In the genomic region with DNA sequence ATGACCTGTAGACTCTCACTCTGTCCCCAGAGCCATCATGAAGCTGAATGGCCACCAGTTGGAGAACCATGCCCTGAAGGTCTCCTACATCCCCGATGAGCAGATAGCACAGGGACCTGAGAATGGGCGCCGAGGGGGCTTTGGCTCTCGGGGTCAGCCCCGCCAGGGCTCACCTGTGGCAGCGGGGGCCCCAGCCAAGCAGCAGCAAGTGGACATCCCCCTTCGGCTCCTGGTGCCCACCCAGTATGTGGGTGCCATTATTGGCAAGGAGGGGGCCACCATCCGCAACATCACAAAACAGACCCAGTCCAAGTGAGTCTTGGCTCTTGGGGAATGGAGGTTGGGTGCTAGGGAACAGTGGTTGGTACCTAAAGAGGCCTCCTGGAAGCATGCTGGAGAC, we compare ENCODE assay signal across 1 cellular context.
TF ChIP-seq lines count a peak whose summit lies in the region.

No MANE protein-coding gene starts in this region.

TF ChIP-seq in HepG2, 621 proteins besides CTCF, POLR2A, EP300 and RAD21 (continued from another document):
- TF ChIP-seq ZBTB4 (CRISPR knock-in tag; IDR thresholded peaks at IDR 0.05; ENCODE audit: borderline replicate concordance) (no peak), RBFOX2 (IDR thresholded peaks at IDR 0.05; ENCODE audit: low read depth, low read length) (no peak), MLLT10 (CRISPR knock-in tag; IDR thresholded peaks at IDR 0.05) (no peak), TCF7 (IDR thresholded peaks at IDR 0.05; ENCODE audit: low read depth) (no peak)
- TF ChIP-seq, protein P1, sequence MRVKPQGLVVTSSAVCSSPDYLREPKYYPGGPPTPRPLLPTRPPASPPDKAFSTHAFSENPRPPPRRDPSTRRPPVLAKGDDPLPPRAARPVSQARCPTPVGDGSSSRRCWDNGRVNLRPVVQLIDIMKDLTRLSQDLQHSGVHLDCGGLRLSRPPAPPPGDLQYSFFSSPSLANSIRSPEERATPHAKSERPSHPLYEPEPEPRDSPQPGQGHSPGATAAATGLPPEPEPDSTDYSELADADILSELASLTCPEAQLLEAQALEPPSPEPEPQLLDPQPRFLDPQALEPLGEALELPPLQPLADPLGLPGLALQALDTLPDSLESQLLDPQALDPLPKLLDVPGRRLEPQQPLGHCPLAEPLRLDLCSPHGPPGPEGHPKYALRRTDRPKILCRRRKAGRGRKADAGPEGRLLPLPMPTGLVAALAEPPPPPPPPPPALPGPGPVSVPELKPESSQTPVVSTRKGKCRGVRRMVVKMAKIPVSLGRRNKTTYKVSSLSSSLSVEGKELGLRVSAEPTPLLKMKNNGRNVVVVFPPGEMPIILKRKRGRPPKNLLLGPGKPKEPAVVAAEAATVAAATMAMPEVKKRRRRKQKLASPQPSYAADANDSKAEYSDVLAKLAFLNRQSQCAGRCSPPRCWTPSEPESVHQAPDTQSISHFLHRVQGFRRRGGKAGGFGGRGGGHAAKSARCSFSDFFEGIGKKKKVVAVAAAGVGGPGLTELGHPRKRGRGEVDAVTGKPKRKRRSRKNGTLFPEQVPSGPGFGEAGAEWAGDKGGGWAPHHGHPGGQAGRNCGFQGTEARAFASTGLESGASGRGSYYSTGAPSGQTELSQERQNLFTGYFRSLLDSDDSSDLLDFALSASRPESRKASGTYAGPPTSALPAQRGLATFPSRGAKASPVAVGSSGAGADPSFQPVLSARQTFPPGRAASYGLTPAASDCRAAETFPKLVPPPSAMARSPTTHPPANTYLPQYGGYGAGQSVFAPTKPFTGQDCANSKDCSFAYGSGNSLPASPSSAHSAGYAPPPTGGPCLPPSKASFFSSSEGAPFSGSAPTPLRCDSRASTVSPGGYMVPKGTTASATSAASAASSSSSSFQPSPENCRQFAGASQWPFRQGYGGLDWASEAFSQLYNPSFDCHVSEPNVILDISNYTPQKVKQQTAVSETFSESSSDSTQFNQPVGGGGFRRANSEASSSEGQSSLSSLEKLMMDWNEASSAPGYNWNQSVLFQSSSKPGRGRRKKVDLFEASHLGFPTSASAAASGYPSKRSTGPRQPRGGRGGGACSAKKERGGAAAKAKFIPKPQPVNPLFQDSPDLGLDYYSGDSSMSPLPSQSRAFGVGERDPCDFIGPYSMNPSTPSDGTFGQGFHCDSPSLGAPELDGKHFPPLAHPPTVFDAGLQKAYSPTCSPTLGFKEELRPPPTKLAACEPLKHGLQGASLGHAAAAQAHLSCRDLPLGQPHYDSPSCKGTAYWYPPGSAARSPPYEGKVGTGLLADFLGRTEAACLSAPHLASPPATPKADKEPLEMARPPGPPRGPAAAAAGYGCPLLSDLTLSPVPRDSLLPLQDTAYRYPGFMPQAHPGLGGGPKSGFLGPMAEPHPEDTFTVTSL (CRISPR knock-in tag; IDR thresholded peaks at IDR 0.05; ENCODE audit: borderline replicate concordance) = no peak
